11 cellular contexts compared by ENCODE assay signal in genomic region chr15:34993413-34993812, GRCh38. TPM values are rescaled to one million over a fixed set of nuclear protein-coding genes. Genes with fewer than 3 reads are reported as not detected.
DNase-seq lines count a peak whose midpoint lies in the region; ATAC-seq, FAIRE-seq and TF ChIP-seq lines count a peak whose summit lies in the region.
"Had no signal": no experiment of that assay in that cellular context is flagged by ENCODE, and none has a peak within 500 bp of the region (broad histone marks: within the 10 kb centered on the region; RNA-seq: fewer than 3 reads in every experiment).

No MANE protein-coding gene starts in this region.

- peaks cover 18% of the 10 kb centered on the region; the same call in 1 of the 2 replicates for H3K27me3 ChIP-seq in KMS-11 (ENCODE audit: insufficient read depth, low read depth)
- H3K27me3 ChIP-seq: ascending aorta, pancreas had no signal

- peaks cover 38% of the 10 kb centered on the region for H3K4me1 ChIP-seq in KMS-11 (ENCODE audit: low read depth, poor library complexity, severe bottlenecking)

- TF ChIP-seq POLR2A in GM12892 (IDR thresholded peaks at IDR 0.05; ENCODE audit: low read depth, low read length) (no peak), GM18505 (IDR thresholded peaks at IDR 0.05; ENCODE audit: borderline replicate concordance, extremely low read depth, insufficient read depth, insufficient read length) (no peak)

- ATAC-seq in central memory CD8-positive, alpha-beta T cell (replicated peaks; ENCODE audit: extremely low read depth, poor library complexity, severe bottlenecking): no peak
- ATAC-seq in HG02763 (IDR thresholded peaks at IDR 0.05; ENCODE audit: unreplicated experiment) (no peak), GM18505 (IDR thresholded peaks at IDR 0.05; ENCODE audit: unreplicated experiment) (no peak)
- ATAC-seq: pancreas had no signal

- H3K27me3 Mint-ChIP-seq in central memory CD8-positive, alpha-beta T cell: peaks cover 11% of the 10 kb centered on the region

- peaks cover 4% of the 10 kb centered on the region for H3K36me3 Mint-ChIP-seq in central memory CD8-positive, alpha-beta T cell (ENCODE audit: insufficient read depth)

- no peak overlapping the region for H3K4me3 ChIP-seq in KMS-11 (IDR thresholded peaks at IDR 0.05; ENCODE audit: insufficient read depth, low read depth, low read length)
- H3K4me3 ChIP-seq: ascending aorta, pancreas had no signal

- H4K20me1 ChIP-seq in KMS-11 (ENCODE audit: insufficient read depth): no peaks in the 10 kb centered on the region

- H2AFZ ChIP-seq in KMS-11 (ENCODE audit: low read depth): no peak overlapping the region

- peak overlapping the region; percentile 87 for H3K4me2 ChIP-seq in KMS-11

- no peaks in the 10 kb centered on the region for H3K79me2 ChIP-seq in KMS-11 (ENCODE audit: insufficient read depth, low read depth)

- no peak for TF ChIP-seq CTCF in KMS-11 (conservative IDR thresholded peaks at IDR 0.05; ENCODE audit: low read depth, low read length)

- no peaks in the 10 kb centered on the region for H3K9me3 Mint-ChIP-seq in central memory CD8-positive, alpha-beta T cell
- H3K9me3 Mint-ChIP-seq: CD8-positive, alpha-beta memory T cell had no signal

- no peak overlapping the region for H3K4me3 Mint-ChIP-seq in central memory CD8-positive, alpha-beta T cell
- H3K4me3 Mint-ChIP-seq: CD8-positive, alpha-beta memory T cell had no signal

- peak overlapping the region; percentile 16; the same call in 1 of the 2 replicates for H3K27ac ChIP-seq in KMS-11
- H3K27ac ChIP-seq: ascending aorta, pancreas had no signal

- no peak overlapping the region for H3K9ac ChIP-seq in KMS-11

- H3K4me1 Mint-ChIP-seq in central memory CD8-positive, alpha-beta T cell: peaks cover 13% of the 10 kb centered on the region

- H3K27ac Mint-ChIP-seq in central memory CD8-positive, alpha-beta T cell (ENCODE audit: low read depth): peak overlapping the region; percentile 75

- FAIRE-seq in GM12892 (lab: Jason Lieb, UNC) (peak; percentile 71), GM19239 (lab: Jason Lieb, UNC) (peak; percentile 21)
- FAIRE-seq: pancreas had no signal

- H3K36me3 ChIP-seq in KMS-11 (ENCODE audit: insufficient read depth): no peaks in the 10 kb centered on the region
- H3K36me3 ChIP-seq: ascending aorta, pancreas had no signal

- DNase-seq in GM12892 (ENCODE audit: insufficient read length) (no peak), GM19239 (ENCODE audit: insufficient read length, low spot score) (no peak)
- DNase-seq in central memory CD8-positive, alpha-beta T cell (ENCODE audit: low spot score in 2 of 2): no peak
- no peak for DNase-seq in NK-92 treated with Interleukin-12 subunit alpha and Interleukin-12 subunit beta, amount 100 ng/mL, for 24 hours (lab: John Stamatoyannopoulos, UW)
- DNase-seq: CD8-positive, alpha-beta memory T cell; NCI-H1694; pancreas had no signal

RNA-seq across cellular contexts. Expression of gene ZNF770, which starts 5.3 kb away (rescaled TPM):
- 29.0 TPM for polyA plus RNA-seq in GM12892 (2012; ENCODE audit: missing spikeins)

RNA-seq across cellular contexts. Expression of gene AQR, which starts 23.9 kb away (rescaled TPM):
- polyA plus RNA-seq in GM12892 (2012; ENCODE audit: missing spikeins): 12.7 TPM
